Comparison of ENCODE assay signal across 9 cellular contexts in genomic region chr9:129776566-129776937, GRCh38. TPM values are rescaled to one million over a fixed set of nuclear protein-coding genes. Genes with fewer than 3 reads are reported as not detected.
DNase-seq lines count a peak whose midpoint lies in the region; ATAC-seq and TF ChIP-seq lines count a peak whose summit lies in the region.
"Had no signal": no experiment of that assay in that cellular context is flagged by ENCODE, and none has a peak within 500 bp of the region (broad histone marks: within the 10 kb centered on the region; RNA-seq: fewer than 3 reads in every experiment).

No MANE protein-coding gene starts in this region.

- no peak overlapping the region; a peak in 1 of 4 replicates for H3K4me3 ChIP-seq in SK-N-SH (ENCODE audit: low read depth in 2 of 2, low read length in 1 of 2)
- H3K4me3 ChIP-seq in duodenal mucosa (ENCODE audit: low read depth in 1 of 2, low read length in 2 of 2): no peak overlapping the region
- peak overlapping the region in 1 of 2 donors; percentile 38 for H3K4me3 ChIP-seq in muscle layer of duodenum (ENCODE audit: low read depth in 1 of 2, low read length in 2 of 2)
- peak overlapping the region; percentile 3 to 34 for H3K4me3 ChIP-seq in vagina

- H3K4me2 ChIP-seq in SK-N-SH: peak overlapping the region; percentile 53

- H2AFZ ChIP-seq in SK-N-SH (ENCODE audit: low read depth): peak overlapping the region; percentile 68

- H3F3A ChIP-seq in SK-N-SH (replicated peaks; ENCODE audit: insufficient read depth): no peaks in the 10 kb centered on the region

- CTCF ChIA-PET in SK-N-SH (lab: Yijun Ruan, JAX): interaction anchor here (0.9 to 19.6 kb wide), 8 partner anchors 7 to 166 kb away, joined by 3 to 356 read pairs (median 6); no protein-coding TSS in a partner anchor

- no peaks in the 10 kb centered on the region for H3K27me3 ChIP-seq in SK-N-SH (ENCODE audit: insufficient read depth)
- H3K27me3 ChIP-seq in duodenal mucosa (ENCODE audit: control insufficient read depth in 1 of 2, insufficient read depth in 2 of 2, low read length in 2 of 2): peaks cover 0 to 4% of the 10 kb centered on the region in 2 donors
- no peaks in the 10 kb centered on the region for H3K27me3 ChIP-seq in muscle layer of duodenum (ENCODE audit: low read depth, low read length)
- H3K27me3 ChIP-seq in vagina: no peaks in the 10 kb centered on the region

- TF ChIP-seq POLR2A in vagina (IDR thresholded peaks at IDR 0.05): no peak

- TF ChIP-seq RAD21 in SK-N-SH (IDR thresholded peaks at IDR 0.05; ENCODE audit: low read length): no peak

- H3K9me3 ChIP-seq in SK-N-SH: no peaks in the 10 kb centered on the region
- H3K9me3 ChIP-seq in duodenal mucosa (ENCODE audit: control insufficient read depth in 1 of 2, low read length in 2 of 2): no peaks in the 10 kb centered on the region
- H3K9me3 ChIP-seq in muscle layer of duodenum (ENCODE audit: control insufficient read depth in 1 of 2, low read length in 2 of 2): no peaks in the 10 kb centered on the region
- H3K9me3 ChIP-seq in vagina: no peaks in the 10 kb centered on the region

- no peak for TF ChIP-seq EP300 in SK-N-SH (IDR thresholded peaks at IDR 0.05; ENCODE audit: borderline replicate concordance in 1 of 2, low read depth in 1 of 2, low read length in 1 of 2)

- H3K79me2 ChIP-seq in SK-N-SH (ENCODE audit: insufficient read depth): no peaks in the 10 kb centered on the region

- H3K27ac ChIP-seq in SK-N-SH (ENCODE audit: low read depth in 2 of 2, low read length in 1 of 2) (peak overlapping the region in 1 of 2 experiments; percentile 79; a peak in 2 of 4 replicates), duodenal mucosa (ENCODE audit: low read depth, low read length) (peak overlapping the region; percentile 66), muscle layer of duodenum (ENCODE audit: low read length) (peak overlapping the region; percentile 4), vagina (peak overlapping the region; percentile 81)

- POLR2A ChIA-PET in SK-N-SH (lab: Yijun Ruan, JAX): no interaction called here

- no peak for DNase-seq in SK-N-SH
- DNase-seq in vagina (ENCODE audit: extremely low spot score in 2 of 2): no peak
- DNase-seq in stimulated activated CD4-positive, alpha-beta T cell treated with anti-CD3 and anti-CD28 coated beads, Interleukin-12 subunit alpha, Interleukin-12 subunit beta, amount 100 ng/mL, for 4 hours: no peak
- DNase-seq: activated CD4-positive, alpha-beta T cell treated with anti-CD3 and anti-CD28 coated beads for 1 hour had no signal

- intact Hi-C loops in vagina (cut with DNase I): loop anchor here (5.0 kb wide), 1 partner anchor 134 kb away; the partner anchor contains the start of gene ASB6

- ATAC-seq in SK-N-SH treated with all-trans-retinoic acid at 6 μM for 48 hours (no peak; the same call in 2 of the 3 replicates), GM19023 (IDR thresholded peaks at IDR 0.05; ENCODE audit: unreplicated experiment) (no peak), HG02763 (IDR thresholded peaks at IDR 0.05; ENCODE audit: unreplicated experiment) (no peak)

- H3K9ac ChIP-seq in SK-N-SH (peak overlapping the region; percentile 20; the same call in 1 of the 2 replicates), duodenal mucosa (ENCODE audit: low read depth in 1 of 2, low read length in 2 of 2) (peak overlapping the region in 1 of 2 donors; percentile 22)

- H3K36me3 ChIP-seq in SK-N-SH (replicated peaks in 1 of 2; ENCODE audit: control insufficient read depth in 1 of 2, insufficient read depth in 2 of 2, low read length in 1 of 2): no peaks in the 10 kb centered on the region
- H3K36me3 ChIP-seq in duodenal mucosa (ENCODE audit: control insufficient read depth in 1 of 2, insufficient read depth in 2 of 2, low read length in 2 of 2): no peaks in the 10 kb centered on the region
- no peaks in the 10 kb centered on the region for H3K36me3 ChIP-seq in muscle layer of duodenum (ENCODE audit: control insufficient read depth in 1 of 2, insufficient read depth in 2 of 2, low read length in 2 of 2)
- no peaks in the 10 kb centered on the region for H3K36me3 ChIP-seq in vagina

- no peaks in the 10 kb centered on the region for H3K9me2 ChIP-seq in SK-N-SH

- H4K20me1 ChIP-seq in SK-N-SH (ENCODE audit: insufficient read depth): no peaks in the 10 kb centered on the region

- H3K4me1 ChIP-seq in SK-N-SH (ENCODE audit: control insufficient read depth in 1 of 2, insufficient read depth in 2 of 2, low read depth in 1 of 2, low read length in 1 of 2): peaks cover 4 to 6% of the 10 kb centered on the region in 2 experiments; a peak in 1 of 4 replicates
- H3K4me1 ChIP-seq in duodenal mucosa (ENCODE audit: control insufficient read depth in 1 of 2, insufficient read depth in 2 of 2, low read length in 2 of 2): peaks cover 3 to 14% of the 10 kb centered on the region in 2 donors
- peaks cover 5 to 12% of the 10 kb centered on the region in 2 donors for H3K4me1 ChIP-seq in muscle layer of duodenum (ENCODE audit: control insufficient read depth in 1 of 2, insufficient read depth in 2 of 2, low read length in 2 of 2)
- H3K4me1 ChIP-seq in vagina: peaks cover 17% of the 10 kb centered on the region

- WGBS in SK-N-SH (ENCODE audit: low lambda C conversion rate): 90% methylated on average over 5 of the region's 8 CpGs

- no peak for TF ChIP-seq CTCF in SK-N-SH (IDR thresholded peaks at IDR 0.05)
- TF ChIP-seq CTCF in vagina (IDR thresholded peaks at IDR 0.05): no peak

TF ChIP-seq in SK-N-SH, 30 proteins besides CTCF, POLR2A, EP300 and RAD21 (continues in another document):
- TF ChIP-seq RCOR1 (IDR thresholded peaks at IDR 0.05; ENCODE audit: low read length) (no peak), NFIC (IDR thresholded peaks at IDR 0.05; ENCODE audit: borderline replicate concordance) (no peak), GATA2 (CRISPR knock-in tag; IDR thresholded peaks at IDR 0.05) (no peak), JUND (IDR thresholded peaks at IDR 0.05) (no peak), USF1 (IDR thresholded peaks at IDR 0.05; ENCODE audit: borderline replicate concordance, low read depth) (no peak), USF2 (IDR thresholded peaks at IDR 0.05; ENCODE audit: borderline replicate concordance, low read depth, low read length) (no peak), EZH2phosphoT487 (IDR thresholded peaks at IDR 0.05; ENCODE audit: borderline replicate concordance, low read depth) (no peak)

TF ChIP-seq in SK-N-SH treated with all-trans-retinoic acid at 6 μM for 48 hours, 23 proteins besides CTCF, POLR2A, EP300 and RAD21 (continues in another document):
- no peak for TF ChIP-seq ISL1 (CRISPR knock-in tag; IDR thresholded peaks at IDR 0.05)
- no peak for TF ChIP-seq ZNF8 (CRISPR knock-in tag; IDR thresholded peaks at IDR 0.05)
- no peak for TF ChIP-seq ZNF565 (CRISPR knock-in tag; conservative IDR thresholded peaks at IDR 0.05; ENCODE audit: low read depth)
- TF ChIP-seq TSHZ2 (CRISPR knock-in tag; IDR thresholded peaks at IDR 0.05): no peak
- TF ChIP-seq SNAI2 (CRISPR knock-in tag; IDR thresholded peaks at IDR 0.05): no peak
- TF ChIP-seq ZC3H10 (CRISPR knock-in tag; IDR thresholded peaks at IDR 0.05): no peak
- TF ChIP-seq TOX (CRISPR knock-in tag; IDR thresholded peaks at IDR 0.05; ENCODE audit: borderline replicate concordance): no peak
- TF ChIP-seq ESRRG (CRISPR knock-in tag; IDR thresholded peaks at IDR 0.05): no peak

RNA-seq across cellular contexts. Expression of gene PTGES, which starts 23.7 kb away (rescaled TPM):
- 3.2 and 5.2 TPM in 2 replicates for polyA plus RNA-seq in SK-N-SH (2012; rRNA removed)
- 3.2 and 4.2 TPM in 2 replicates for polyA plus RNA-seq in SK-N-SH (2012; cell fraction: cytosol; rRNA removed)
- 0.79 and 1.1 TPM in 2 replicates for polyA plus RNA-seq in SK-N-SH (2012; cell fraction: nucleus; rRNA removed)
- total RNA-seq in vagina: 18.9 TPM

RNA-seq across cellular contexts. Expression of gene TOR1B, which starts 26.4 kb away (rescaled TPM):
- polyA plus RNA-seq in SK-N-SH (2012; rRNA removed): 37.4 and 50.2 TPM in 2 replicates
- 38.1 and 42.5 TPM in 2 replicates for polyA plus RNA-seq in SK-N-SH (2012; cell fraction: cytosol; rRNA removed)
- polyA plus RNA-seq in SK-N-SH (2012; cell fraction: nucleus; rRNA removed): 42.4 and 57.4 TPM in 2 replicates
- total RNA-seq in vagina: 14.5 TPM

RNA-seq across cellular contexts. Expression of gene TOR1A, which starts 47.4 kb away (rescaled TPM):
- polyA plus RNA-seq in SK-N-SH (2012; rRNA removed): 85.3 and 120 TPM in 2 replicates
- 96.1 and 107 TPM in 2 replicates for polyA plus RNA-seq in SK-N-SH (2012; cell fraction: cytosol; rRNA removed)
- polyA plus RNA-seq in SK-N-SH (2012; cell fraction: nucleus; rRNA removed): 41.4 and 53.5 TPM in 2 replicates
- 30.0 TPM for total RNA-seq in vagina

RNA-seq across cellular contexts. Expression of gene C9orf78, which starts 58.5 kb away (rescaled TPM):
- 59.2 and 70.8 TPM in 2 replicates for polyA plus RNA-seq in SK-N-SH (2012; rRNA removed)
- polyA plus RNA-seq in SK-N-SH (2012; cell fraction: cytosol; rRNA removed): 95.1 and 121 TPM in 2 replicates
- 9.8 and 19.0 TPM in 2 replicates for polyA plus RNA-seq in SK-N-SH (2012; cell fraction: nucleus; rRNA removed)
- 36.6 TPM for total RNA-seq in vagina

RNA-seq across cellular contexts. Expression of gene USP20, which starts 58.7 kb away (rescaled TPM):
- 17.7 and 22.5 TPM in 2 replicates for polyA plus RNA-seq in SK-N-SH (2012; rRNA removed)
- 5.7 and 9.7 TPM in 2 replicates for polyA plus RNA-seq in SK-N-SH (2012; cell fraction: cytosol; rRNA removed)
- 74.9 and 88.3 TPM in 2 replicates for polyA plus RNA-seq in SK-N-SH (2012; cell fraction: nucleus; rRNA removed)
- 29.5 TPM for total RNA-seq in vagina

Comparison
In these comparisons a context has a peak if more than half of its experiments do, and no peak if none do; other contexts are left out.
1. H3K4me3 ChIP-seq: peak in vagina (2 of 2); none in SK-N-SH (0 of 2) and duodenal mucosa (0 of 2).